ENCODE assay signal across 1 cellular context in the genomic region with DNA sequence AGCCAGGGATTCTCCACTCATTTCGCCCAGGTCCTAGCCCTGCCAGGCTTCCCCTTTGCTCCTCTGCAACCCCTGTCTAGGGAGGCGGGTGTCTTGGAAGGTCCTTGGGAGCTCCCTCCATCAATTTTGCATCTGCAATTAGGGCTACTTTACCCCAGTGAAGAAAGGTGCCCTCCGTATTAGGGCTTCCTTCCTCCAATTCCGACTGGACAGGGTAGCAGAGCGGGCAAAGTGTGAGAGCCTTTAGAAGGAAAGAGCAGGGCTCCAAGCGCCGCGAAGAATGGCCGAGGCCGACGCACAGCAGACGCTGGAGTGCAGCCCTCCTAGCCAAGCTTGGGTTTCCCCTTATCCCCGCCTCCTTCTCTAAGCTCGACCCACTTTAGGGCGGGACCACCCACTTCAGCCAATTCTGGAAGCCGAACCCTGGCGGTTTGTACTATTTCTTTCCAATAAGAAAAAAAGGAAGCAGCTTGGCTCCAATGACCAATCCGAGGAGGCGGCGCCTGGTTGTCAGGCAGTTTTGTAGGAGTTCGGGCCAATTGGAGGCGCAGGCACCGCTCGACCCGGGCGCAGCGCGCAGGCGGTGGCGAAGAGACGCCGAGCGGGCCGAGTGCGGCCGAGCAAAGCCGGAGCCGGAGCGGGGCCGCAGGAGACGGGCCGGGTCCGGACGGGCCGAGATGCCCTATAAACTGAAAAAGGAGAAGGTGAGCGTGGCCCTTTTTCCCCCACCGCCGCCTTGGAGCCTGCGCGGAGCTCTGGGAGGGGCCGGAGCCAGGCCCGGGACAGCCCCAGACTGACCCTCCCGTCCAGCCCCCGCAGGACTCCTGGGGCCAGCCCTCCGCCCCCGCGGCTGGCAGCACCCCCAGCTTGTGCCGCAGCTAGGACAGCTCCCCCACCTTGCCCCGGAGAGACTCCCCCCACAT.
A peak's percentile ranks its signal among the peaks of the same experiment; 100 is the strongest.
TF ChIP-seq lines count a peak whose summit lies in the region.

A gene (plus strand): TSS at position 570 of the 923 bp plus-strand sequence. CDS start 108 bp downstream, at position 678.

TF ChIP-seq in SK-N-SH, 30 proteins besides CTCF, POLR2A, EP300 and RAD21 (continued from another document):
- TF ChIP-seq, protein P1, sequence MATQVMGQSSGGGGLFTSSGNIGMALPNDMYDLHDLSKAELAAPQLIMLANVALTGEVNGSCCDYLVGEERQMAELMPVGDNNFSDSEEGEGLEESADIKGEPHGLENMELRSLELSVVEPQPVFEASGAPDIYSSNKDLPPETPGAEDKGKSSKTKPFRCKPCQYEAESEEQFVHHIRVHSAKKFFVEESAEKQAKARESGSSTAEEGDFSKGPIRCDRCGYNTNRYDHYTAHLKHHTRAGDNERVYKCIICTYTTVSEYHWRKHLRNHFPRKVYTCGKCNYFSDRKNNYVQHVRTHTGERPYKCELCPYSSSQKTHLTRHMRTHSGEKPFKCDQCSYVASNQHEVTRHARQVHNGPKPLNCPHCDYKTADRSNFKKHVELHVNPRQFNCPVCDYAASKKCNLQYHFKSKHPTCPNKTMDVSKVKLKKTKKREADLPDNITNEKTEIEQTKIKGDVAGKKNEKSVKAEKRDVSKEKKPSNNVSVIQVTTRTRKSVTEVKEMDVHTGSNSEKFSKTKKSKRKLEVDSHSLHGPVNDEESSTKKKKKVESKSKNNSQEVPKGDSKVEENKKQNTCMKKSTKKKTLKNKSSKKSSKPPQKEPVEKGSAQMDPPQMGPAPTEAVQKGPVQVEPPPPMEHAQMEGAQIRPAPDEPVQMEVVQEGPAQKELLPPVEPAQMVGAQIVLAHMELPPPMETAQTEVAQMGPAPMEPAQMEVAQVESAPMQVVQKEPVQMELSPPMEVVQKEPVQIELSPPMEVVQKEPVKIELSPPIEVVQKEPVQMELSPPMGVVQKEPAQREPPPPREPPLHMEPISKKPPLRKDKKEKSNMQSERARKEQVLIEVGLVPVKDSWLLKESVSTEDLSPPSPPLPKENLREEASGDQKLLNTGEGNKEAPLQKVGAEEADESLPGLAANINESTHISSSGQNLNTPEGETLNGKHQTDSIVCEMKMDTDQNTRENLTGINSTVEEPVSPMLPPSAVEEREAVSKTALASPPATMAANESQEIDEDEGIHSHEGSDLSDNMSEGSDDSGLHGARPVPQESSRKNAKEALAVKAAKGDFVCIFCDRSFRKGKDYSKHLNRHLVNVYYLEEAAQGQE (IDR thresholded peaks at IDR 0.05; ENCODE audit: low read depth, low read length): 0 out of 2 replicates have a peak, but pooled peaks have one; percentile 33
- no peak for TF ChIP-seq GABPA (IDR thresholded peaks at IDR 0.05; ENCODE audit: low read depth)
- no peak for TF ChIP-seq FOXJ3 (CRISPR knock-in tag; IDR thresholded peaks at IDR 0.05)
- TF ChIP-seq, protein P2, sequence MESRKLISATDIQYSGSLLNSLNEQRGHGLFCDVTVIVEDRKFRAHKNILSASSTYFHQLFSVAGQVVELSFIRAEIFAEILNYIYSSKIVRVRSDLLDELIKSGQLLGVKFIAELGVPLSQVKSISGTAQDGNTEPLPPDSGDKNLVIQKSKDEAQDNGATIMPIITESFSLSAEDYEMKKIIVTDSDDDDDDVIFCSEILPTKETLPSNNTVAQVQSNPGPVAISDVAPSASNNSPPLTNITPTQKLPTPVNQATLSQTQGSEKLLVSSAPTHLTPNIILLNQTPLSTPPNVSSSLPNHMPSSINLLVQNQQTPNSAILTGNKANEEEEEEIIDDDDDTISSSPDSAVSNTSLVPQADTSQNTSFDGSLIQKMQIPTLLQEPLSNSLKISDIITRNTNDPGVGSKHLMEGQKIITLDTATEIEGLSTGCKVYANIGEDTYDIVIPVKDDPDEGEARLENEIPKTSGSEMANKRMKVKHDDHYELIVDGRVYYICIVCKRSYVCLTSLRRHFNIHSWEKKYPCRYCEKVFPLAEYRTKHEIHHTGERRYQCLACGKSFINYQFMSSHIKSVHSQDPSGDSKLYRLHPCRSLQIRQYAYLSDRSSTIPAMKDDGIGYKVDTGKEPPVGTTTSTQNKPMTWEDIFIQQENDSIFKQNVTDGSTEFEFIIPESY (IDR thresholded peaks at IDR 0.05; ENCODE audit: borderline replicate concordance, low read depth): no peak
- TF ChIP-seq, protein P3, sequence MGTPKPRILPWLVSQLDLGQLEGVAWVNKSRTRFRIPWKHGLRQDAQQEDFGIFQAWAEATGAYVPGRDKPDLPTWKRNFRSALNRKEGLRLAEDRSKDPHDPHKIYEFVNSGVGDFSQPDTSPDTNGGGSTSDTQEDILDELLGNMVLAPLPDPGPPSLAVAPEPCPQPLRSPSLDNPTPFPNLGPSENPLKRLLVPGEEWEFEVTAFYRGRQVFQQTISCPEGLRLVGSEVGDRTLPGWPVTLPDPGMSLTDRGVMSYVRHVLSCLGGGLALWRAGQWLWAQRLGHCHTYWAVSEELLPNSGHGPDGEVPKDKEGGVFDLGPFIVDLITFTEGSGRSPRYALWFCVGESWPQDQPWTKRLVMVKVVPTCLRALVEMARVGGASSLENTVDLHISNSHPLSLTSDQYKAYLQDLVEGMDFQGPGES (IDR thresholded peaks at IDR 0.05; ENCODE audit: low read depth, low read length): peak; percentile 48
- no peak for TF ChIP-seq GATA2 (CRISPR knock-in tag; IDR thresholded peaks at IDR 0.05)
